1 cellular context compared by ENCODE assay signal in genomic region chr3:177823701-177824189, GRCh38.
TF ChIP-seq lines count a peak whose summit lies in the region.

No MANE protein-coding gene starts in this region.

TF ChIP-seq in HepG2, 621 proteins besides CTCF, POLR2A, EP300 and RAD21 (continued from another document):
- TF ChIP-seq EZH2 (conservative IDR thresholded peaks at IDR 0.05; ENCODE audit: low read depth, low read length) (no peak), JUNB (CRISPR knock-in tag; IDR thresholded peaks at IDR 0.05; ENCODE audit: borderline replicate concordance) (peak; percentile 11; the same call in 1 of the 2 replicates), ZBTB26 (CRISPR knock-in tag; IDR thresholded peaks at IDR 0.05; ENCODE audit: borderline replicate concordance) (no peak), ATF6 (CRISPR knock-in tag; conservative IDR thresholded peaks at IDR 0.05) (no peak), MAFK (conservative IDR thresholded peaks at IDR 0.05 in 1 of 2, IDR thresholded peaks at IDR 0.05 in 1 of 2; ENCODE audit: low read length in 2 of 2) (0 out of 4 replicates have a peak, but pooled peaks of 1 of the 2 experiments have one; percentile 8), ZNF562 (CRISPR knock-in tag; IDR thresholded peaks at IDR 0.05; ENCODE audit: borderline replicate concordance) (0 out of 2 replicates have a peak, but pooled peaks have one; percentile 48), NFKBIZ (CRISPR knock-in tag; IDR thresholded peaks at IDR 0.05) (no peak), RERE (CRISPR knock-in tag; IDR thresholded peaks at IDR 0.05; ENCODE audit: low read depth) (no peak), ZNF772 (CRISPR knock-in tag; IDR thresholded peaks at IDR 0.05) (0 out of 2 replicates have a peak, but pooled peaks have one; percentile 22), SNAPC2 (CRISPR knock-in tag; IDR thresholded peaks at IDR 0.05) (no peak), U2AF2 (IDR thresholded peaks at IDR 0.05; ENCODE audit: low read depth, low read length) (no peak), ZNF251 (CRISPR knock-in tag; IDR thresholded peaks at IDR 0.05) (no peak), ZNF230 (CRISPR knock-in tag; IDR thresholded peaks at IDR 0.05) (no peak), ZNF704 (CRISPR knock-in tag; IDR thresholded peaks at IDR 0.05; ENCODE audit: borderline replicate concordance) (no peak), ZBTB7A (CRISPR knock-in tag; IDR thresholded peaks at IDR 0.05) (no peak), CHD2 (IDR thresholded peaks at IDR 0.05; ENCODE audit: low read depth, low read length) (no peak), RBM39 (IDR thresholded peaks at IDR 0.05; ENCODE audit: low read depth, low read length, poor library complexity, severe bottlenecking) (no peak), CBX2 (IDR thresholded peaks at IDR 0.05; ENCODE audit: low read depth, low read length) (no peak), CBX2 (CRISPR knock-in tag; IDR thresholded peaks at IDR 0.05; ENCODE audit: low read depth) (no peak), ZNF678 (CRISPR knock-in tag; IDR thresholded peaks at IDR 0.05) (no peak), HOXA9 (CRISPR knock-in tag; IDR thresholded peaks at IDR 0.05; ENCODE audit: borderline replicate concordance) (no peak), ZNF782 (CRISPR knock-in tag; IDR thresholded peaks at IDR 0.05; ENCODE audit: borderline replicate concordance) (no peak), SOX6 (IDR thresholded peaks at IDR 0.05) (no peak), SOX6 (CRISPR knock-in tag; IDR thresholded peaks at IDR 0.05) (no peak), FOXC1 (CRISPR knock-in tag; IDR thresholded peaks at IDR 0.05; ENCODE audit: borderline replicate concordance) (peak; percentile 10; the same call in 1 of the 2 replicates), ZNF598 (CRISPR knock-in tag; IDR thresholded peaks at IDR 0.05; ENCODE audit: borderline replicate concordance) (no peak), TIGD3 (CRISPR knock-in tag; IDR thresholded peaks at IDR 0.05; ENCODE audit: borderline replicate concordance) (no peak), ATF5 (CRISPR knock-in tag; IDR thresholded peaks at IDR 0.05; ENCODE audit: low read depth) (no peak), NFYB (CRISPR knock-in tag; IDR thresholded peaks at IDR 0.05) (no peak), ELF4 (CRISPR knock-in tag; IDR thresholded peaks at IDR 0.05; ENCODE audit: borderline replicate concordance) (no peak), MYC (CRISPR knock-in tag; IDR thresholded peaks at IDR 0.05; ENCODE audit: borderline replicate concordance) (no peak), IKZF1 (IDR thresholded peaks at IDR 0.05) (no peak)
